22 cellular contexts compared by ENCODE assay signal in genomic region chr18:64840911-64841701, GRCh38.
"Had no signal": no experiment of that assay in that cellular context is flagged by ENCODE, and none has a peak within 500 bp of the region (broad histone marks: within the 10 kb centered on the region; RNA-seq: fewer than 3 reads in every experiment).

No MANE protein-coding gene starts in this region.

- H3K4me3 ChIP-seq: adrenal gland, breast epithelium, PC-9 had no signal

- H3K36me3 Mint-ChIP-seq: activated naive CD8-positive, alpha-beta T cell treated with anti-CD3 and anti-CD28 coated beads, Interleukin-2, amount 10 ng/mL, durations not matched to agents 7 days and 5 days had no signal

- DNase-seq: activated CD4-positive, alpha-beta T cell treated with anti-CD3 and anti-CD28 coated beads for 4 hours; activated CD8-positive, alpha-beta memory T cell treated with anti-CD3 and anti-CD28 coated beads, Interleukin-2, amount 50 U/mL, for 48 hours; activated CD8-positive, alpha-beta T cell treated with anti-CD3 and anti-CD28 coated beads for 36 hours; activated naive CD4-positive, alpha-beta T cell treated with anti-CD3 and anti-CD28 coated beads, Interleukin-2, amount 50 U/mL, for 16 hours; activated naive CD8-positive, alpha-beta T cell treated with anti-CD3 and anti-CD28 coated beads, Interleukin-2, amount 10 ng/mL, durations not matched to agents 7 days and 5 days; activated T-cell treated with anti-CD3 and anti-CD28 coated beads, Interleukin-2, amount 50 U/mL, for 1 hour; adrenal gland; anterior cingulate cortex; caudate nucleus; NCI-H1092; NCI-H1417; NCI-H1930; NCI-H2107; NCI-H345; NCI-H510A treated with DMSO at 0.1 percent for 48 hours; NCI-H69; PC-9; SHP77 treated with DMSO at 0.1 percent for 48 hours; T-helper 17 cell; T-helper 9 cell had no signal

- H3K4me3 Mint-ChIP-seq: activated CD8-positive, alpha-beta T cell treated with anti-CD3 and anti-CD28 coated beads for 36 hours; activated naive CD8-positive, alpha-beta T cell treated with anti-CD3 and anti-CD28 coated beads, Interleukin-2, amount 10 ng/mL, durations not matched to agents 7 days and 5 days; T-helper 17 cell had no signal

- H3K27ac ChIP-seq: adrenal gland, breast epithelium, KMS-11, PC-9 had no signal

- H3K36me3 ChIP-seq: adrenal gland, breast epithelium had no signal

- H3K27ac Mint-ChIP-seq: activated CD8-positive, alpha-beta T cell treated with anti-CD3 and anti-CD28 coated beads for 36 hours; activated naive CD8-positive, alpha-beta T cell treated with anti-CD3 and anti-CD28 coated beads, Interleukin-2, amount 10 ng/mL, durations not matched to agents 7 days and 5 days; T-helper 17 cell had no signal

- H3K4me1 ChIP-seq: adrenal gland, breast epithelium had no signal

- ATAC-seq: activated CD8-positive, alpha-beta T cell treated with anti-CD3 and anti-CD28 coated beads for 36 hours; T-helper 17 cell had no signal

- H3K27me3 Mint-ChIP-seq: activated CD8-positive, alpha-beta T cell treated with anti-CD3 and anti-CD28 coated beads for 36 hours; activated naive CD8-positive, alpha-beta T cell treated with anti-CD3 and anti-CD28 coated beads, Interleukin-2, amount 10 ng/mL, durations not matched to agents 7 days and 5 days; T-helper 17 cell had no signal

- H3K9me3 ChIP-seq: adrenal gland, breast epithelium had no signal

- H3K4me1 Mint-ChIP-seq: activated naive CD8-positive, alpha-beta T cell treated with anti-CD3 and anti-CD28 coated beads, Interleukin-2, amount 10 ng/mL, durations not matched to agents 7 days and 5 days; T-helper 17 cell had no signal

- H3K27me3 ChIP-seq: adrenal gland, breast epithelium had no signal

- H3K9ac ChIP-seq: KMS-11 had no signal
